24 cellular contexts compared by ENCODE assay signal in genomic region chr7:1343551-1343950, GRCh38.
DNase-seq lines count a peak whose midpoint lies in the region; ATAC-seq, FAIRE-seq and TF ChIP-seq lines count a peak whose summit lies in the region.
"Had no signal": no experiment of that assay in that cellular context is flagged by ENCODE, and none has a peak within 500 bp of the region (broad histone marks: within the 10 kb centered on the region; RNA-seq: fewer than 3 reads in every experiment).

No MANE protein-coding gene starts in this region.

- no peak for TF ChIP-seq EP300 in A549 (IDR thresholded peaks at IDR 0.05)

- H3K36me3 Mint-ChIP-seq in CD14-positive monocyte, result no peaks in the 10 kb centered on the region
- H3K36me3 Mint-ChIP-seq: CD8-positive, alpha-beta T cell had no signal

- H3K4me2 ChIP-seq in A549, result no peak overlapping the region
- H3K4me2 ChIP-seq: BLaER1, GM23338 had no signal

- H3K4me3 Mint-ChIP-seq in CD14-positive monocyte, result no peak overlapping the region
- H3K4me3 Mint-ChIP-seq: CD8-positive, alpha-beta T cell; GM23338; IgD-negative memory B cell had no signal

- 36% methylated on average over 10 of the region's 10 CpGs for WGBS in A549 (ENCODE audit: missing lambda C conversion rate)

- H3K9me3 ChIP-seq in A549 (no peaks in the 10 kb centered on the region), kidney (ENCODE audit: control insufficient read depth in 1 of 2, low read length in 2 of 2) (no peaks in the 10 kb centered on the region)

- POLR2A ChIA-PET in A549 (lab: Yijun Ruan, JAX), result interaction anchor here (0.6 kb wide), 1 partner anchor 141 kb away, joined by 3 read pairs; no protein-coding TSS in a partner anchor

- peaks cover 1 to 14% (median 4%) of the 10 kb centered on the region in 3 donors for H3K27me3 Mint-ChIP-seq in CD14-positive monocyte (ENCODE audit: low read depth in 3 of 3)

- H3K4me1 ChIP-seq in A549 (no peaks in the 10 kb centered on the region), kidney (ENCODE audit: control insufficient read depth in 1 of 2, insufficient read depth in 1 of 2, low read depth in 1 of 2, low read length in 2 of 2) (no peaks in the 10 kb centered on the region)

- no peak for DNase-seq in A549 (ENCODE audit: low read depth in 1 of 2, low spot score in 1 of 2)
- DNase-seq in CD14-positive monocyte (ENCODE audit: low spot score), result peak; percentile 12
- peak; percentile 68 for DNase-seq in kidney
- peak; percentile 9 for DNase-seq in renal cortical epithelial cell (ENCODE audit: low read depth)
- DNase-seq in GM13976 (ENCODE audit: low spot score), result no peak
- no peak for DNase-seq in dedifferentiated amniotic fluid mesenchymal stem cell (ENCODE audit: extremely low spot score)
- DNase-seq in COLO829 (ENCODE audit: low spot score), result no peak
- DNase-seq: CD8-positive, alpha-beta T cell; COR-L47; DMS 273 treated with DMSO at 0.1 percent for 48 hours; DMS53; DND-41; EL; HCEC 1CT; KBM-7 had no signal

- H3K4me3 ChIP-seq in A549 (no peak overlapping the region), kidney (ENCODE audit: low read length in 2 of 2) (no peak overlapping the region)
- H3K4me3 ChIP-seq: BLaER1, GM12878, GM23338 had no signal

- CTCF ChIA-PET in A549 (lab: Yijun Ruan, JAX), result interaction anchor here (1.1 to 1.5 kb wide), 3 partner anchors 8 to 150 kb away, joined by 3 to 5 read pairs (median 3); no protein-coding TSS in a partner anchor

- no peaks in the 10 kb centered on the region for H3K4me1 Mint-ChIP-seq in CD14-positive monocyte
- H3K4me1 Mint-ChIP-seq: GM23338, IgD-negative memory B cell had no signal

- H3K27ac ChIP-seq in A549 (no peak overlapping the region), kidney (ENCODE audit: low read depth in 2 of 2, low read length in 2 of 2) (no peak overlapping the region)
- H3K27ac ChIP-seq: BLaER1 had no signal

- in situ Hi-C loops in GM13976 (cut with MboI; ENCODE audit: low sequenced_read_pairs, unreplicated experiment), result no loop called here

- no peak for TF ChIP-seq RAD21 in A549 (conservative IDR thresholded peaks at IDR 0.05 in 1 of 2, IDR thresholded peaks at IDR 0.05 in 1 of 2)

- no peak for TF ChIP-seq POLR2A in A549 (IDR thresholded peaks at IDR 0.05; ENCODE audit: low read length)

- H3K9me3 Mint-ChIP-seq in CD14-positive monocyte, result peaks cover 2 to 15% (median 12%) of the 10 kb centered on the region in 7 donors

- ATAC-seq in A549 (no peak), GM18868 (IDR thresholded peaks at IDR 0.05; ENCODE audit: unreplicated experiment) (no peak)
- ATAC-seq: CD8-positive, alpha-beta T cell; GM12878; GM23338 had no signal

- no peak overlapping the region for H3K27ac Mint-ChIP-seq in CD14-positive monocyte
- H3K27ac Mint-ChIP-seq: CD8-positive, alpha-beta T cell; GM23338; IgD-negative memory B cell had no signal

- intact Hi-C loops in CD14-positive monocyte (cut with micrococcal nuclease) (no loop called here), kidney (cut with DNase I) (no loop called here)

- no peak for FAIRE-seq in A549 (lab: Jason Lieb, UNC)
- FAIRE-seq in kidney (lab: Jason Lieb, UNC), result no peak
- FAIRE-seq: A204.1, GM12878, GM18507, H54, HTR-8/SVneo had no signal

- H3K9ac ChIP-seq in kidney (ENCODE audit: low read length in 2 of 2), result no peak overlapping the region
- H3K9ac ChIP-seq: BLaER1 had no signal

- H3K36me3 ChIP-seq in kidney (ENCODE audit: control insufficient read depth in 1 of 2, insufficient read depth in 2 of 2, low read length in 2 of 2), result no peaks in the 10 kb centered on the region
- H3K36me3 ChIP-seq: BLaER1 had no signal

- TF ChIP-seq CTCF in A549 (IDR thresholded peaks at IDR 0.05) (no peak), CD14-positive monocyte (IDR thresholded peaks at IDR 0.05) (no peak), kidney (IDR thresholded peaks at IDR 0.05; ENCODE audit: borderline replicate concordance, extremely low read depth, insufficient read depth) (no peak), GM13976 (IDR thresholded peaks at IDR 0.05; ENCODE audit: borderline replicate concordance, control extremely low read depth, extremely low read depth, insufficient read depth, missing control alignments) (no peak)

TF ChIP-seq in A549, 52 proteins besides CTCF, POLR2A, EP300 and RAD21:
- TF ChIP-seq MAFK (IDR thresholded peaks at IDR 0.05; ENCODE audit: partially characterized antibody) (peak; percentile 66), MAX (IDR thresholded peaks at IDR 0.05) (no peak)

Comparison
In these comparisons a context has a peak if more than half of its experiments do, and no peak if none do; other contexts are left out.
1. DNase-seq: peak in CD14-positive monocyte (single experiment), kidney (single experiment) and renal cortical epithelial cell (single experiment); none in A549 (0 of 2), GM13976 (single experiment), dedifferentiated amniotic fluid mesenchymal stem cell (single experiment) and COLO829 (single experiment).